Comparison of ENCODE assay signal across 1 cellular context in genomic region chr19:35170359-35171061, GRCh38.
TF ChIP-seq lines count a peak whose summit lies in the region.

No MANE protein-coding gene starts in this region.

TF ChIP-seq in K562, 482 proteins besides CTCF, POLR2A, EP300 and RAD21:
- no peak for TF ChIP-seq AFF1 (IDR thresholded peaks at IDR 0.05; ENCODE audit: low read depth in 1 of 2, partially characterized antibody in 2 of 2)
- 0 out of 2 replicates have a peak, but pooled peaks have one; percentile 55 for TF ChIP-seq POLR2H (tag; IDR thresholded peaks at IDR 0.05; ENCODE audit: low read depth)
- no peak for TF ChIP-seq C11orf30 (IDR thresholded peaks at IDR 0.05; ENCODE audit: low read depth)
- peak; percentile 15 for TF ChIP-seq E2F8 (IDR thresholded peaks at IDR 0.05; ENCODE audit: low read depth, partially characterized antibody)
- TF ChIP-seq HDAC6 (IDR thresholded peaks at IDR 0.05; ENCODE audit: low read depth, low read length): no peak
- TF ChIP-seq HIVEP1 (CRISPR knock-in tag; IDR thresholded peaks at IDR 0.05): no peak
- peak; percentile 59; the same call in 1 of the 2 replicates for TF ChIP-seq POLR2AphosphoS2 (IDR thresholded peaks at IDR 0.05; ENCODE audit: low read length)
- TF ChIP-seq SMARCA5 (IDR thresholded peaks at IDR 0.05): no peak
- peak; percentile 65 for TF ChIP-seq SUPT5H (IDR thresholded peaks at IDR 0.05)
- no peak for TF ChIP-seq ESRRA (IDR thresholded peaks at IDR 0.05; ENCODE audit: borderline replicate concordance, low read depth)
- peak; percentile 13; the same call in 1 of the 2 replicates for TF ChIP-seq MYNN (IDR thresholded peaks at IDR 0.05)
- no peak for TF ChIP-seq MYNN (CRISPR knock-in tag; IDR thresholded peaks at IDR 0.05)
